ENCODE assay signal across 9 cellular contexts in genomic region chr6:27872634-27873028, GRCh38. TPM values are rescaled to one million over a fixed set of nuclear protein-coding genes. Genes with fewer than 3 reads are reported as not detected.
DNase-seq lines count a peak whose midpoint lies in the region; ATAC-seq and TF ChIP-seq lines count a peak whose summit lies in the region.
"Had no signal": no experiment of that assay in that cellular context is flagged by ENCODE, and none has a peak within 500 bp of the region (broad histone marks: within the 10 kb centered on the region; RNA-seq: fewer than 3 reads in every experiment).

No MANE protein-coding gene starts in this region.

- H3K27me3 ChIP-seq in HUES48 (ENCODE audit: control insufficient read depth, insufficient read depth, low read length) (no peaks in the 10 kb centered on the region), ascending aorta (no peaks in the 10 kb centered on the region), lower lobe of right lung (ENCODE audit: low read depth) (peaks cover 16% of the 10 kb centered on the region), upper lobe of right lung (peaks cover 42% of the 10 kb centered on the region)

- H3K36me3 ChIP-seq in HUES48 (ENCODE audit: control insufficient read depth, insufficient read depth, low read length) (no peaks in the 10 kb centered on the region), ascending aorta (no peaks in the 10 kb centered on the region), lower lobe of right lung (no peaks in the 10 kb centered on the region), upper lobe of right lung (no peaks in the 10 kb centered on the region)

- ATAC-seq in lower lobe of right lung (peak in 1 of 2 donors; percentile 47), upper lobe of right lung (no peak)

- TF ChIP-seq CTCF in ascending aorta (IDR thresholded peaks at IDR 0.05) (no peak), lower lobe of right lung (IDR thresholded peaks at IDR 0.05) (no peak), upper lobe of right lung (IDR thresholded peaks at IDR 0.05) (no peak)

- no peaks in the 10 kb centered on the region for H3K9me3 ChIP-seq in HUES48 (ENCODE audit: control insufficient read depth, insufficient read depth, low read length)
- H3K9me3 ChIP-seq in ascending aorta = no peaks in the 10 kb centered on the region
- H3K9me3 ChIP-seq in lower lobe of right lung = no peaks in the 10 kb centered on the region
- no peaks in the 10 kb centered on the region for H3K9me3 ChIP-seq in upper lobe of right lung

- H3K27ac ChIP-seq in HUES48 (ENCODE audit: low read depth, low read length) = peak overlapping the region; percentile 98
- peak overlapping the region; percentile 56 to 71 for H3K27ac ChIP-seq in ascending aorta
- peak overlapping the region; percentile 92 for H3K27ac ChIP-seq in lower lobe of right lung
- peak overlapping the region; percentile 88 for H3K27ac ChIP-seq in upper lobe of right lung

- H3K4me3 ChIP-seq in HUES48 (ENCODE audit: low read depth, low read length) (peak overlapping the region; percentile 74), ascending aorta (peak overlapping the region; percentile 64 to 72), lower lobe of right lung (peak overlapping the region; percentile 58), upper lobe of right lung (peak overlapping the region; percentile 67)

- peaks cover 26% of the 10 kb centered on the region for H3K4me1 ChIP-seq in HUES48 (ENCODE audit: control insufficient read depth, insufficient read depth, low read length)
- H3K4me1 ChIP-seq in ascending aorta = peaks cover 0 to 2% of the 10 kb centered on the region in 2 donors
- peaks cover 23% of the 10 kb centered on the region for H3K4me1 ChIP-seq in lower lobe of right lung
- peaks cover 9% of the 10 kb centered on the region for H3K4me1 ChIP-seq in upper lobe of right lung

- peak overlapping the region; percentile 97 for H3K9ac ChIP-seq in HUES48 (ENCODE audit: low read depth, low read length)

- peak; percentile 49 for DNase-seq in SKM-1 treated with dmso at 0.1 percent for 144 hours (lab: John Stamatoyannopoulos, UW; ENCODE audit: unreplicated experiment)
- no peak for DNase-seq in SKM-1 (lab: John Stamatoyannopoulos, UW; ENCODE audit: unreplicated experiment)
- no peak for DNase-seq in ascending aorta (ENCODE audit: low spot score in 2 of 2)
- no peak for DNase-seq in lower lobe of right lung
- DNase-seq in upper lobe of right lung = no peak
- DNase-seq in D341Med (ENCODE audit: low spot score) = no peak
- no peak for DNase-seq in SHP77 treated with DMSO at 0.1 percent for 48 hours (lab: John Stamatoyannopoulos, UW)

- intact Hi-C loops in ascending aorta (cut with DNase I) = loop anchor here (2.0 kb wide), 1 partner anchor 22 kb away; no protein-coding TSS in a partner anchor
- intact Hi-C loops in lower lobe of right lung (cut with DNase I) = no loop called here
- intact Hi-C loops in upper lobe of right lung (cut with DNase I) = no loop called here

RNA-seq across cellular contexts. Expression of gene OR2B2, which starts 39.6 kb away (rescaled TPM):
- total RNA-seq in ascending aorta (not detected), lower lobe of right lung (not detected), upper lobe of right lung (not detected)
- total RNA-seq: subcutaneous adipose tissue had no signal
